8 cellular contexts compared by ENCODE assay signal in the genomic region with DNA sequence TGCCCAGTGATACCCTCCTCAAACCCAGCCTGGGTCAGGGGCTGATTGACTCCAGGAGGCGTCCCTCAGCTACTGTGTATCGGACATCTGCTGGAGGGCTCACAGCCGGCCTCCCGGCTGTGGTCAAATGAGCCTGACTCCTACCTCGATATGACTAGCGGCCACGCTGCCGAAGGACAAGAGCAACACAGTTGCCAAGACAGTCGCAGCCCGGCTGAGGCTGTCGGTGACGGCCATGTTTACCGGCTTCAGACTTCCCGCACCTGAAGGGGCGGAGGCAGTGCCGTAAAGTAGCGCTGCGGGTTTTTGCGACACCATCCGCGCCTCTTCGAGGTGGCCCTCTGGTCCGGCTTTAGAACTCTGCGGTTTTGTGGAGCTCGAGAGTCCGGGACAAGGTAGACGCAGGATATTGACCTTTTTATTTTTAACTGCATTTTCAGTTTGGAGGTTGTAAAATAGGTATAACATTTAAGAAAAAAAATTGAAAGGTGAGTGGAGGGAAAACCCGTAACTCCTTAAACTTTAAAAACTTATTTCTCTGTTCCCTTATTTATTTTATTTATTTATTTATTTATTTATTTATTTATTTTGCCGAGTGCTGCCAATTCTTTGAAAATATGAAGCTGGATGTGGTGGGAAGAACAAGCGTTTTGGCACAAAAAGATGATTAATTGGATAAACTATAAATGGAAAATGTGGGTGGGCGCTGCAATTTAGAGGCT. TPM values are rescaled to one million over a fixed set of nuclear protein-coding genes. Genes with fewer than 3 reads are reported as not detected.
DNase-seq lines count a peak whose midpoint lies in the region; ATAC-seq and TF ChIP-seq lines count a peak whose summit lies in the region.

PIGK (minus strand) TSS at position 265 of the 722 bp plus-strand sequence; CDS start at position 237, 28 bp downstream.

- H3K9me2 ChIP-seq in DOHH2 (replicated peaks; ENCODE audit: control insufficient read depth, low read length) (no peaks in the 10 kb centered on the region), Karpas-422 (replicated peaks; ENCODE audit: insufficient read depth, low read length) (no peaks in the 10 kb centered on the region)

- H3K9me3 ChIP-seq in DOHH2 (ENCODE audit: control insufficient read depth, insufficient read depth, low read length) = peaks cover 6% of the 10 kb centered on the region; the same call in 1 of the 2 replicates
- no peaks in the 10 kb centered on the region for H3K9me3 ChIP-seq in Karpas-422 (ENCODE audit: low read length)
- no peaks in the 10 kb centered on the region for H3K9me3 ChIP-seq in fibroblast of lung (ENCODE audit: control insufficient read depth, insufficient read depth, low read depth, low read length)
- no peaks in the 10 kb centered on the region for H3K9me3 ChIP-seq in naive thymus-derived CD4-positive, alpha-beta T cell (ENCODE audit: control insufficient read depth in 2 of 3, low read length in 3 of 3)

- H3K4me3 ChIP-seq in DOHH2 (ENCODE audit: low read length) (peak within 1 kb of the TSS; percentile 94), Karpas-422 (ENCODE audit: low read length) (peak within 1 kb of the TSS; percentile 90), fibroblast of lung (replicated peaks in 1 of 4; ENCODE audit: control extremely low read depth in 1 of 4, insufficient read depth in 1 of 4, low read depth in 3 of 4, low read length in 4 of 4) (peak within 1 kb of the TSS; percentile 83 to 96 (median 93))
- H3K4me3 ChIP-seq in naive thymus-derived CD4-positive, alpha-beta T cell (ENCODE audit: low read length) = peak within 1 kb of the TSS; percentile 99

- H3K27me3 Mint-ChIP-seq in activated T-helper 17 cell treated with anti-CD3 and anti-CD28 coated beads, Interleukin-2, amount 50 U/mL, for 72 hours = no peaks in the 10 kb centered on the region
- H3K27me3 Mint-ChIP-seq in naive thymus-derived CD4-positive, alpha-beta T cell = no peaks in the 10 kb centered on the region
- H3K27me3 Mint-ChIP-seq in stimulated activated naive B cell treated with anti-CD40 and anti-IgM and Interleukin-4, amounts not matched to agents 10 μg/mL and 1 μg/mL and 100 μg/mL, for 72 hours = no peaks in the 10 kb centered on the region

- H3K36me3 ChIP-seq in DOHH2 (ENCODE audit: control insufficient read depth, low read length) (peaks cover 11% of the 10 kb centered on the region), Karpas-422 (ENCODE audit: insufficient read depth, low read length) (peaks cover 3% of the 10 kb centered on the region; the same call in 1 of the 2 replicates), fibroblast of lung (ENCODE audit: control insufficient read depth, insufficient read depth, low read length) (no peaks in the 10 kb centered on the region)
- H3K36me3 ChIP-seq in naive thymus-derived CD4-positive, alpha-beta T cell (ENCODE audit: control insufficient read depth in 2 of 3, insufficient read depth in 3 of 3, low read length in 3 of 3) = peaks cover 0 to 5% (median 0%) of the 10 kb centered on the region in 3 experiments

- no peaks in the 10 kb centered on the region for H3F3A ChIP-seq in DOHH2 (ENCODE audit: control insufficient read depth, insufficient read depth)

- H3K27me3 ChIP-seq in DOHH2 (ENCODE audit: control insufficient read depth, low read length) (no peaks in the 10 kb centered on the region), Karpas-422 (ENCODE audit: low read length) (no peaks in the 10 kb centered on the region), fibroblast of lung (ENCODE audit: control insufficient read depth, insufficient read depth, low read length) (no peaks in the 10 kb centered on the region)
- no peaks in the 10 kb centered on the region for H3K27me3 ChIP-seq in naive thymus-derived CD4-positive, alpha-beta T cell (ENCODE audit: control insufficient read depth in 2 of 2, insufficient read depth in 2 of 2, low read length in 2 of 2)

- H3K4me1 ChIP-seq in DOHH2 (ENCODE audit: control insufficient read depth, low read length) = peaks cover 23% of the 10 kb centered on the region
- H3K4me1 ChIP-seq in Karpas-422 (ENCODE audit: low read length) = peaks cover 26% of the 10 kb centered on the region
- no peaks in the 10 kb centered on the region for H3K4me1 ChIP-seq in fibroblast of lung (ENCODE audit: control insufficient read depth, extremely low read depth, insufficient read depth, low read length)
- H3K4me1 ChIP-seq in naive thymus-derived CD4-positive, alpha-beta T cell (ENCODE audit: control insufficient read depth in 2 of 2, insufficient read depth in 2 of 2, low read length in 2 of 2) = peaks cover 13 to 15% of the 10 kb centered on the region in 2 donors

- H3K27ac ChIP-seq in DOHH2 (ENCODE audit: low read depth, low read length) (peak within 1 kb of the TSS; percentile 48; the same call in 1 of the 2 replicates), Karpas-422 (ENCODE audit: low read length) (0 out of 2 replicates have a peak within 1 kb of the TSS, but pooled peaks have one; percentile 15), fibroblast of lung (ENCODE audit: insufficient read depth, low read length) (peak within 1 kb of the TSS; percentile 72)
- peak within 1 kb of the TSS; percentile 89 for H3K27ac ChIP-seq in naive thymus-derived CD4-positive, alpha-beta T cell (ENCODE audit: low read depth, low read length)

- peak within 1 kb of the TSS; percentile 95 for H3K27ac Mint-ChIP-seq in activated T-helper 17 cell treated with anti-CD3 and anti-CD28 coated beads, Interleukin-2, amount 50 U/mL, for 72 hours
- H3K27ac Mint-ChIP-seq in naive thymus-derived CD4-positive, alpha-beta T cell = peak within 1 kb of the TSS; percentile 91 to 99 (median 96)
- peak within 1 kb of the TSS; percentile 95 for H3K27ac Mint-ChIP-seq in stimulated activated naive B cell treated with anti-CD40 and anti-IgM and Interleukin-4, amounts not matched to agents 10 μg/mL and 1 μg/mL and 100 μg/mL, for 72 hours

- CTCF ChIA-PET in naive thymus-derived CD4-positive, alpha-beta T cell (lab: Charles Lee) = interaction anchor here (0.9 kb wide), 1 partner anchor 313 kb away, joined by 3 read pairs; no protein-coding TSS in a partner anchor

- H4K20me1 ChIP-seq in DOHH2 (ENCODE audit: control insufficient read depth, insufficient read depth, low read depth, low read length) (no peaks in the 10 kb centered on the region), Karpas-422 (ENCODE audit: insufficient read depth, low read depth, low read length) (no peaks in the 10 kb centered on the region), fibroblast of lung (ENCODE audit: control insufficient read depth, extremely low read depth, insufficient read depth, low read length) (no peaks in the 10 kb centered on the region)

- H3K4me1 Mint-ChIP-seq in activated T-helper 17 cell treated with anti-CD3 and anti-CD28 coated beads, Interleukin-2, amount 50 U/mL, for 72 hours = peaks cover 36% of the 10 kb centered on the region
- H3K4me1 Mint-ChIP-seq in naive thymus-derived CD4-positive, alpha-beta T cell = peaks cover 34 to 75% (median 62%) of the 10 kb centered on the region in 7 donors
- H3K4me1 Mint-ChIP-seq in stimulated activated naive B cell treated with anti-CD40 and anti-IgM and Interleukin-4, amounts not matched to agents 10 μg/mL and 1 μg/mL and 100 μg/mL, for 72 hours = peaks cover 12 to 24% of the 10 kb centered on the region in 2 donors

- DNase-seq in Karpas-422 (peak; percentile 97), RKO (ENCODE audit: low spot score) (peak; percentile 92), fibroblast of lung (ENCODE audit: low read depth in 2 of 2) (peak; percentile 85 to 87)
- peak; percentile 62 to 87 (median 84) for DNase-seq in naive thymus-derived CD4-positive, alpha-beta T cell
- peak; percentile 83 for DNase-seq in stimulated activated naive B cell treated with anti-CD40 and anti-IgM and Interleukin-4, amounts not matched to agents 10 μg/mL and 1 μg/mL and 100 μg/mL, for 72 hours

- H3K9me3 Mint-ChIP-seq in activated T-helper 17 cell treated with anti-CD3 and anti-CD28 coated beads, Interleukin-2, amount 50 U/mL, for 72 hours = no peaks in the 10 kb centered on the region
- peaks cover 0 to 4% (median 0%) of the 10 kb centered on the region in 11 donors for H3K9me3 Mint-ChIP-seq in naive thymus-derived CD4-positive, alpha-beta T cell
- H3K9me3 Mint-ChIP-seq in stimulated activated naive B cell treated with anti-CD40 and anti-IgM and Interleukin-4, amounts not matched to agents 10 μg/mL and 1 μg/mL and 100 μg/mL, for 72 hours = peaks cover 0 to 2% of the 10 kb centered on the region in 2 donors

- H3K4me3 Mint-ChIP-seq in activated T-helper 17 cell treated with anti-CD3 and anti-CD28 coated beads, Interleukin-2, amount 50 U/mL, for 72 hours = peak within 1 kb of the TSS; percentile 95
- H3K4me3 Mint-ChIP-seq in naive thymus-derived CD4-positive, alpha-beta T cell = peak within 1 kb of the TSS; percentile 92 to 97 (median 96)
- H3K4me3 Mint-ChIP-seq in stimulated activated naive B cell treated with anti-CD40 and anti-IgM and Interleukin-4, amounts not matched to agents 10 μg/mL and 1 μg/mL and 100 μg/mL, for 72 hours = peak within 1 kb of the TSS; percentile 91 to 92

- POLR2A ChIA-PET in naive thymus-derived CD4-positive, alpha-beta T cell (lab: Charles Lee) = interaction anchor here (0.7 to 2.5 kb wide), 7 partner anchors 49 to 221 kb away, joined by 3 to 20 read pairs (median 3); partner anchors contain the start of gene AK5

- H3K9ac ChIP-seq in Karpas-422 (ENCODE audit: low read length) (peak within 1 kb of the TSS; percentile 78), fibroblast of lung (ENCODE audit: insufficient read depth, low read length) (peak within 1 kb of the TSS; percentile 55)

- peak within 1 kb of the TSS; percentile 76 for H3K4me2 ChIP-seq in DOHH2 (ENCODE audit: low read length)
- H3K4me2 ChIP-seq in Karpas-422 (ENCODE audit: low read depth, low read length, poor library complexity, severe bottlenecking) = peak within 1 kb of the TSS; percentile 83
- H3K4me2 ChIP-seq in fibroblast of lung (ENCODE audit: extremely low read depth, insufficient read depth, low read length) = peak within 1 kb of the TSS; percentile 88

- peak within 1 kb of the TSS; percentile 92 for H2AFZ ChIP-seq in Karpas-422 (ENCODE audit: low read length)
- H2AFZ ChIP-seq in fibroblast of lung (ENCODE audit: low read length) = peak within 1 kb of the TSS; percentile 88

- intact Hi-C loops in naive thymus-derived CD4-positive, alpha-beta T cell (cut with micrococcal nuclease) = loop anchor here (1.0 to 10.0 kb wide), 17 partner anchors 9 to 1435 kb away; partner anchors contain the start of genes AK5 (in 2 of the 2), RABGGTB (in 2 of the 2), DNAJB4 (in 1 of the 2) and IFI44L (in 1 of the 2)

- ATAC-seq in GM21825 (IDR thresholded peaks at IDR 0.05; ENCODE audit: unreplicated experiment) = peak; percentile 94
- peak; percentile 94 for ATAC-seq in activated T-helper 17 cell treated with anti-CD3 and anti-CD28 coated beads, Interleukin-2, amount 50 U/mL, for 72 hours (replicated peaks)
- peak; percentile 99 for ATAC-seq in naive thymus-derived CD4-positive, alpha-beta T cell
- peak; percentile 95 to 97 for ATAC-seq in stimulated activated naive B cell treated with anti-CD40 and anti-IgM and Interleukin-4, amounts not matched to agents 10 μg/mL and 1 μg/mL and 100 μg/mL, for 72 hours (replicated peaks)

- H3K79me2 ChIP-seq in DOHH2 (ENCODE audit: control insufficient read depth, low read length) (peaks cover 49% of the 10 kb centered on the region), Karpas-422 (ENCODE audit: low read length) (peaks cover 52% of the 10 kb centered on the region), fibroblast of lung (ENCODE audit: control insufficient read depth, insufficient read depth, low read length) (no peaks in the 10 kb centered on the region)

- TF ChIP-seq CTCF in DOHH2 (IDR thresholded peaks at IDR 0.05; ENCODE audit: low read depth, low read length, poor library complexity, severe bottlenecking) (no peak), fibroblast of lung (conservative IDR thresholded peaks at IDR 0.05 in 1 of 2, IDR thresholded peaks at IDR 0.05 in 1 of 2; ENCODE audit: low read depth in 1 of 2, low read length in 2 of 2) (peak; percentile 14 to 26)

- H3K36me3 Mint-ChIP-seq in activated T-helper 17 cell treated with anti-CD3 and anti-CD28 coated beads, Interleukin-2, amount 50 U/mL, for 72 hours (ENCODE audit: low read depth) = peaks cover 14% of the 10 kb centered on the region
- peaks cover 0 to 36% (median 26%) of the 10 kb centered on the region in 5 donors for H3K36me3 Mint-ChIP-seq in naive thymus-derived CD4-positive, alpha-beta T cell
- peaks cover 10 to 19% of the 10 kb centered on the region in 2 donors for H3K36me3 Mint-ChIP-seq in stimulated activated naive B cell treated with anti-CD40 and anti-IgM and Interleukin-4, amounts not matched to agents 10 μg/mL and 1 μg/mL and 100 μg/mL, for 72 hours

RNA-seq across cellular contexts. Expression of gene PIGK, which starts in this region (rescaled TPM):
- total RNA-seq in Karpas-422 (2014; rRNA removed; shearing (Covaris generic); ENCODE audit: low replicate concordance) = 16.6 and 51.8 TPM in 2 replicates
- total RNA-seq in activated T-helper 17 cell treated with anti-CD3 and anti-CD28 coated beads, Interleukin-2, amount 50 U/mL, for 72 hours = 10 to 100 TPM; 10.3 to 20.6 TPM
- total RNA-seq in fibroblast of lung = 38.5 and 55.7 TPM in 2 replicates
- 55.5 and 58.7 TPM in 2 replicates for polyA plus RNA-seq in fibroblast of lung
- polyA plus RNA-seq in fibroblast of lung (2012) = 31.1 and 33.3 TPM in 2 replicates
- polyA minus RNA-seq in fibroblast of lung (ENCODE audit: low replicate concordance) = 4.2 and 6.0 TPM in 2 replicates
- total RNA-seq in naive thymus-derived CD4-positive, alpha-beta T cell = 10 to 100 TPM; 17.7 to 31.3 (median 20.6) TPM
- 10 to 100 TPM; 46.3 to 50.4 TPM for polyA plus RNA-seq in naive thymus-derived CD4-positive, alpha-beta T cell

Comparison
In these comparisons a context has a peak if more than half of its experiments do, and no peak if none do; other contexts are left out.
1. Peak in every context shown above with its lines: DNase-seq, ATAC-seq, H3K4me3 ChIP-seq and H3K27ac ChIP-seq.
2. H3K27ac ChIP-seq: peak in every context shown above with its lines; median percentile 89 in naive thymus-derived CD4-positive, alpha-beta T cell; 72 in fibroblast of lung; 48 in DOHH2; 15 in Karpas-422.